1 cellular context compared by ENCODE assay signal in the genomic region with DNA sequence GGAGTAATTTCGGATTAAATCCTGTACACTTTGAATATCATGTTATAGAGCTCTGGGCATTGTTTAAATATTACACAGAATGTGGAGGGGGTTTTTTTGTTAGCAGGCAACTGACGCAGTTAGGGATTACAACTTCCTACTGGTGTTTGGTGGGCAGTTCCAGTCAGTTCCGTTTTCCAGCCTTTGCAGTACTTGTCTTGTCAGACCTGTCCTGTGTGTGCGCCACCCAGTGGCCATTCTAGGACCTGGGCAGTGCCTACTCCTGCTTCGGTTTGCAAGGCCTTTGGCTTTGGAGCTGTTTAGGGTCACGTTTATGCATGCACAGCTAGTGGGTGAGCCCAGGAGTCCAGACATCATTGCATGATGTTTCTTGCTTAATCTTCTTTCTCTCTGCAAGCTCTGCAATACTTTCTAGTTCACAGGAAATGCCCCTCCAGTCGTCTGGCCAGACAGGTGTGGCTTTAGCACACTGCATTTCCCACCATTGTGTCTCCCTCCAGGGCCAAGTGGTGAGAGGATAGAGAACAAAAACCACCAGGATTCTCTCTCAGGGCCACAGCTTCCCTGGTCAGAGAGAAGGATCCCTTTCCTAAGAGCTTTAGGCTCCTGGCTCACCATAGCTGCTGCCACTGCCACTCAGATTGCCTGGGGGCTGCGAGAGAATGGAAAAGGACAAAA.
TF ChIP-seq lines count a peak whose summit lies in the region.

No MANE protein-coding gene starts in this region.

TF ChIP-seq in K562, 482 proteins besides CTCF, POLR2A, EP300 and RAD21 (continued from another document and continues in another):
- TF ChIP-seq, protein P1, sequence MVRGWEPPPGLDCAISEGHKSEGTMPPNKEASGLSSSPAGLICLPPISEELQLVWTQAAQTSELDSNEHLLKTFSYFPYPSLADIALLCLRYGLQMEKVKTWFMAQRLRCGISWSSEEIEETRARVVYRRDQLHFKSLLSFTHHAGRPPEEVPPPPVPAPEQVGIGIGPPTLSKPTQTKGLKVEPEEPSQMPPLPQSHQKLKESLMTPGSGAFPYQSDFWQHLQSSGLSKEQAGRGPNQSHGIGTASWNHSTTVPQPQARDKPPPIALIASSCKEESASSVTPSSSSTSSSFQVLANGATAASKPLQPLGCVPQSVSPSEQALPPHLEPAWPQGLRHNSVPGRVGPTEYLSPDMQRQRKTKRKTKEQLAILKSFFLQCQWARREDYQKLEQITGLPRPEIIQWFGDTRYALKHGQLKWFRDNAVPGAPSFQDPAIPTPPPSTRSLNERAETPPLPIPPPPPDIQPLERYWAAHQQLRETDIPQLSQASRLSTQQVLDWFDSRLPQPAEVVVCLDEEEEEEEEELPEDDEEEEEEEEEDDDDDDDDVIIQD (CRISPR knock-in tag; IDR thresholded peaks at IDR 0.05): no peak
- TF ChIP-seq ZSCAN32 (CRISPR knock-in tag; IDR thresholded peaks at IDR 0.05) (no peak), ZFPM2 (CRISPR knock-in tag; IDR thresholded peaks at IDR 0.05) (no peak), XRCC4 (IDR thresholded peaks at IDR 0.05; ENCODE audit: extremely low read depth, insufficient read depth, insufficient read length) (no peak), CREBBP (IDR thresholded peaks at IDR 0.05; ENCODE audit: low read depth, low read length) (no peak), ZKSCAN8 (CRISPR knock-in tag; IDR thresholded peaks at IDR 0.05) (no peak), TAF15 (IDR thresholded peaks at IDR 0.05; ENCODE audit: low read depth, low read length) (no peak), BACH1 (tag; IDR thresholded peaks at IDR 0.05) (no peak), SMARCA4 (IDR thresholded peaks at IDR 0.05) (no peak), ELF4 (CRISPR knock-in tag; IDR thresholded peaks at IDR 0.05) (no peak), BHLHE40 (IDR thresholded peaks at IDR 0.05; ENCODE audit: low read length) (0 out of 2 replicates have a peak, but pooled peaks have one; percentile 28), EP400 (IDR thresholded peaks at IDR 0.05) (no peak), NFE2 (IDR thresholded peaks at IDR 0.05; ENCODE audit: low read depth) (no peak), NRF1 (conservative IDR thresholded peaks at IDR 0.05 in 1 of 2, IDR thresholded peaks at IDR 0.05 in 1 of 2) (no peak), ZNF263 (CRISPR knock-in tag; IDR thresholded peaks at IDR 0.05; ENCODE audit: borderline replicate concordance) (peak; percentile 33; the same call in 1 of the 2 replicates), POLR2B (IDR thresholded peaks at IDR 0.05; ENCODE audit: low read depth, partially characterized antibody) (no peak), ZNF41 (CRISPR knock-in tag; conservative IDR thresholded peaks at IDR 0.05) (no peak), NR1H2 (CRISPR knock-in tag; IDR thresholded peaks at IDR 0.05) (no peak), FOXJ3 (CRISPR knock-in tag; IDR thresholded peaks at IDR 0.05) (no peak)
- TF ChIP-seq, protein P2, sequence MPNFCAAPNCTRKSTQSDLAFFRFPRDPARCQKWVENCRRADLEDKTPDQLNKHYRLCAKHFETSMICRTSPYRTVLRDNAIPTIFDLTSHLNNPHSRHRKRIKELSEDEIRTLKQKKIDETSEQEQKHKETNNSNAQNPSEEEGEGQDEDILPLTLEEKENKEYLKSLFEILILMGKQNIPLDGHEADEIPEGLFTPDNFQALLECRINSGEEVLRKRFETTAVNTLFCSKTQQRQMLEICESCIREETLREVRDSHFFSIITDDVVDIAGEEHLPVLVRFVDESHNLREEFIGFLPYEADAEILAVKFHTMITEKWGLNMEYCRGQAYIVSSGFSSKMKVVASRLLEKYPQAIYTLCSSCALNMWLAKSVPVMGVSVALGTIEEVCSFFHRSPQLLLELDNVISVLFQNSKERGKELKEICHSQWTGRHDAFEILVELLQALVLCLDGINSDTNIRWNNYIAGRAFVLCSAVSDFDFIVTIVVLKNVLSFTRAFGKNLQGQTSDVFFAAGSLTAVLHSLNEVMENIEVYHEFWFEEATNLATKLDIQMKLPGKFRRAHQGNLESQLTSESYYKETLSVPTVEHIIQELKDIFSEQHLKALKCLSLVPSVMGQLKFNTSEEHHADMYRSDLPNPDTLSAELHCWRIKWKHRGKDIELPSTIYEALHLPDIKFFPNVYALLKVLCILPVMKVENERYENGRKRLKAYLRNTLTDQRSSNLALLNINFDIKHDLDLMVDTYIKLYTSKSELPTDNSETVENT (CRISPR knock-in tag; IDR thresholded peaks at IDR 0.05): no peak
- TF ChIP-seq, protein P3, sequence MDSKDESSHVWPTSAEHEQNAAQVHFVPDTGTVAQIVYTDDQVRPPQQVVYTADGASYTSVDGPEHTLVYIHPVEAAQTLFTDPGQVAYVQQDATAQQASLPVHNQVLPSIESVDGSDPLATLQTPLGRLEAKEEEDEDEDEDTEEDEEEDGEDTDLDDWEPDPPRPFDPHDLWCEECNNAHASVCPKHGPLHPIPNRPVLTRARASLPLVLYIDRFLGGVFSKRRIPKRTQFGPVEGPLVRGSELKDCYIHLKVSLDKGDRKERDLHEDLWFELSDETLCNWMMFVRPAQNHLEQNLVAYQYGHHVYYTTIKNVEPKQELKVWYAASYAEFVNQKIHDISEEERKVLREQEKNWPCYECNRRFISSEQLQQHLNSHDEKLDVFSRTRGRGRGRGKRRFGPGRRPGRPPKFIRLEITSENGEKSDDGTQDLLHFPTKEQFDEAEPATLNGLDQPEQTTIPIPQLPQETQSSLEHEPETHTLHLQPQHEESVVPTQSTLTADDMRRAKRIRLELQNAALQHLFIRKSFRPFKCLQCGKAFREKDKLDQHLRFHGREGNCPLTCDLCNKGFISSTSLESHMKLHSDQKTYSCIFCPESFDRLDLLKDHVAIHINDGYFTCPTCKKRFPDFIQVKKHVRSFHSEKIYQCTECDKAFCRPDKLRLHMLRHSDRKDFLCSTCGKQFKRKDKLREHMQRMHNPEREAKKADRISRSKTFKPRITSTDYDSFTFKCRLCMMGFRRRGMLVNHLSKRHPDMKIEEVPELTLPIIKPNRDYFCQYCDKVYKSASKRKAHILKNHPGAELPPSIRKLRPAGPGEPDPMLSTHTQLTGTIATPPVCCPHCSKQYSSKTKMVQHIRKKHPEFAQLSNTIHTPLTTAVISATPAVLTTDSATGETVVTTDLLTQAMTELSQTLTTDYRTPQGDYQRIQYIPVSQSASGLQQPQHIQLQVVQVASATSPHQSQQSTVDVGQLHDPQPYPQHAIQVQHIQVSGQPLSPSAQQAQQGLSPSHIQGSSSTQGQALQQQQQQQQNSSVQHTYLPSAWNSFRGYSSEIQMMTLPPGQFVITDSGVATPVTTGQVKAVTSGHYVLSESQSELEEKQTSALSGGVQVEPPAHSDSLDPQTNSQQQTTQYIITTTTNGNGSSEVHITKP (IDR thresholded peaks at IDR 0.05; ENCODE audit: partially characterized antibody): no peak
- TF ChIP-seq, protein P4, sequence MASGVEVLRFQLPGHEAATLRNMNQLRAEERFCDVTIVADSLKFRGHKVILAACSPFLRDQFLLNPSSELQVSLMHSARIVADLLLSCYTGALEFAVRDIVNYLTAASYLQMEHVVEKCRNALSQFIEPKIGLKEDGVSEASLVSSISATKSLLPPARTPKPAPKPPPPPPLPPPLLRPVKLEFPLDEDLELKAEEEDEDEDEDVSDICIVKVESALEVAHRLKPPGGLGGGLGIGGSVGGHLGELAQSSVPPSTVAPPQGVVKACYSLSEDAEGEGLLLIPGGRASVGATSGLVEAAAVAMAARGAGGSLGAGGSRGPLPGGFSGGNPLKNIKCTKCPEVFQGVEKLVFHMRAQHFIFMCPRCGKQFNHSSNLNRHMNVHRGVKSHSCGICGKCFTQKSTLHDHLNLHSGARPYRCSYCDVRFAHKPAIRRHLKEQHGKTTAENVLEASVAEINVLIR (CRISPR knock-in tag; IDR thresholded peaks at IDR 0.05): no peak
- TF ChIP-seq, protein P5, sequence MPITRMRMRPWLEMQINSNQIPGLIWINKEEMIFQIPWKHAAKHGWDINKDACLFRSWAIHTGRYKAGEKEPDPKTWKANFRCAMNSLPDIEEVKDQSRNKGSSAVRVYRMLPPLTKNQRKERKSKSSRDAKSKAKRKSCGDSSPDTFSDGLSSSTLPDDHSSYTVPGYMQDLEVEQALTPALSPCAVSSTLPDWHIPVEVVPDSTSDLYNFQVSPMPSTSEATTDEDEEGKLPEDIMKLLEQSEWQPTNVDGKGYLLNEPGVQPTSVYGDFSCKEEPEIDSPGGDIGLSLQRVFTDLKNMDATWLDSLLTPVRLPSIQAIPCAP (CRISPR knock-in tag; IDR thresholded peaks at IDR 0.05; ENCODE audit: borderline replicate concordance): no peak
- TF ChIP-seq, protein P6, sequence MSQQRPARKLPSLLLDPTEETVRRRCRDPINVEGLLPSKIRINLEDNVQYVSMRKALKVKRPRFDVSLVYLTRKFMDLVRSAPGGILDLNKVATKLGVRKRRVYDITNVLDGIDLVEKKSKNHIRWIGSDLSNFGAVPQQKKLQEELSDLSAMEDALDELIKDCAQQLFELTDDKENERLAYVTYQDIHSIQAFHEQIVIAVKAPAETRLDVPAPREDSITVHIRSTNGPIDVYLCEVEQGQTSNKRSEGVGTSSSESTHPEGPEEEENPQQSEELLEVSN (IDR thresholded peaks at IDR 0.05; ENCODE audit: borderline replicate concordance in 1 of 2, extremely low read depth in 1 of 2, insufficient read depth in 1 of 2, insufficient read length in 1 of 2, low read depth in 1 of 2, low read length in 1 of 2, poor library complexity in 1 of 2, severe bottlenecking in 1 of 2): no peak
- TF ChIP-seq, protein P7, sequence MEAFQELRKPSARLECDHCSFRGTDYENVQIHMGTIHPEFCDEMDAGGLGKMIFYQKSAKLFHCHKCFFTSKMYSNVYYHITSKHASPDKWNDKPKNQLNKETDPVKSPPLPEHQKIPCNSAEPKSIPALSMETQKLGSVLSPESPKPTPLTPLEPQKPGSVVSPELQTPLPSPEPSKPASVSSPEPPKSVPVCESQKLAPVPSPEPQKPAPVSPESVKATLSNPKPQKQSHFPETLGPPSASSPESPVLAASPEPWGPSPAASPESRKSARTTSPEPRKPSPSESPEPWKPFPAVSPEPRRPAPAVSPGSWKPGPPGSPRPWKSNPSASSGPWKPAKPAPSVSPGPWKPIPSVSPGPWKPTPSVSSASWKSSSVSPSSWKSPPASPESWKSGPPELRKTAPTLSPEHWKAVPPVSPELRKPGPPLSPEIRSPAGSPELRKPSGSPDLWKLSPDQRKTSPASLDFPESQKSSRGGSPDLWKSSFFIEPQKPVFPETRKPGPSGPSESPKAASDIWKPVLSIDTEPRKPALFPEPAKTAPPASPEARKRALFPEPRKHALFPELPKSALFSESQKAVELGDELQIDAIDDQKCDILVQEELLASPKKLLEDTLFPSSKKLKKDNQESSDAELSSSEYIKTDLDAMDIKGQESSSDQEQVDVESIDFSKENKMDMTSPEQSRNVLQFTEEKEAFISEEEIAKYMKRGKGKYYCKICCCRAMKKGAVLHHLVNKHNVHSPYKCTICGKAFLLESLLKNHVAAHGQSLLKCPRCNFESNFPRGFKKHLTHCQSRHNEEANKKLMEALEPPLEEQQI (IDR thresholded peaks at IDR 0.05): no peak
- TF ChIP-seq, protein P8, sequence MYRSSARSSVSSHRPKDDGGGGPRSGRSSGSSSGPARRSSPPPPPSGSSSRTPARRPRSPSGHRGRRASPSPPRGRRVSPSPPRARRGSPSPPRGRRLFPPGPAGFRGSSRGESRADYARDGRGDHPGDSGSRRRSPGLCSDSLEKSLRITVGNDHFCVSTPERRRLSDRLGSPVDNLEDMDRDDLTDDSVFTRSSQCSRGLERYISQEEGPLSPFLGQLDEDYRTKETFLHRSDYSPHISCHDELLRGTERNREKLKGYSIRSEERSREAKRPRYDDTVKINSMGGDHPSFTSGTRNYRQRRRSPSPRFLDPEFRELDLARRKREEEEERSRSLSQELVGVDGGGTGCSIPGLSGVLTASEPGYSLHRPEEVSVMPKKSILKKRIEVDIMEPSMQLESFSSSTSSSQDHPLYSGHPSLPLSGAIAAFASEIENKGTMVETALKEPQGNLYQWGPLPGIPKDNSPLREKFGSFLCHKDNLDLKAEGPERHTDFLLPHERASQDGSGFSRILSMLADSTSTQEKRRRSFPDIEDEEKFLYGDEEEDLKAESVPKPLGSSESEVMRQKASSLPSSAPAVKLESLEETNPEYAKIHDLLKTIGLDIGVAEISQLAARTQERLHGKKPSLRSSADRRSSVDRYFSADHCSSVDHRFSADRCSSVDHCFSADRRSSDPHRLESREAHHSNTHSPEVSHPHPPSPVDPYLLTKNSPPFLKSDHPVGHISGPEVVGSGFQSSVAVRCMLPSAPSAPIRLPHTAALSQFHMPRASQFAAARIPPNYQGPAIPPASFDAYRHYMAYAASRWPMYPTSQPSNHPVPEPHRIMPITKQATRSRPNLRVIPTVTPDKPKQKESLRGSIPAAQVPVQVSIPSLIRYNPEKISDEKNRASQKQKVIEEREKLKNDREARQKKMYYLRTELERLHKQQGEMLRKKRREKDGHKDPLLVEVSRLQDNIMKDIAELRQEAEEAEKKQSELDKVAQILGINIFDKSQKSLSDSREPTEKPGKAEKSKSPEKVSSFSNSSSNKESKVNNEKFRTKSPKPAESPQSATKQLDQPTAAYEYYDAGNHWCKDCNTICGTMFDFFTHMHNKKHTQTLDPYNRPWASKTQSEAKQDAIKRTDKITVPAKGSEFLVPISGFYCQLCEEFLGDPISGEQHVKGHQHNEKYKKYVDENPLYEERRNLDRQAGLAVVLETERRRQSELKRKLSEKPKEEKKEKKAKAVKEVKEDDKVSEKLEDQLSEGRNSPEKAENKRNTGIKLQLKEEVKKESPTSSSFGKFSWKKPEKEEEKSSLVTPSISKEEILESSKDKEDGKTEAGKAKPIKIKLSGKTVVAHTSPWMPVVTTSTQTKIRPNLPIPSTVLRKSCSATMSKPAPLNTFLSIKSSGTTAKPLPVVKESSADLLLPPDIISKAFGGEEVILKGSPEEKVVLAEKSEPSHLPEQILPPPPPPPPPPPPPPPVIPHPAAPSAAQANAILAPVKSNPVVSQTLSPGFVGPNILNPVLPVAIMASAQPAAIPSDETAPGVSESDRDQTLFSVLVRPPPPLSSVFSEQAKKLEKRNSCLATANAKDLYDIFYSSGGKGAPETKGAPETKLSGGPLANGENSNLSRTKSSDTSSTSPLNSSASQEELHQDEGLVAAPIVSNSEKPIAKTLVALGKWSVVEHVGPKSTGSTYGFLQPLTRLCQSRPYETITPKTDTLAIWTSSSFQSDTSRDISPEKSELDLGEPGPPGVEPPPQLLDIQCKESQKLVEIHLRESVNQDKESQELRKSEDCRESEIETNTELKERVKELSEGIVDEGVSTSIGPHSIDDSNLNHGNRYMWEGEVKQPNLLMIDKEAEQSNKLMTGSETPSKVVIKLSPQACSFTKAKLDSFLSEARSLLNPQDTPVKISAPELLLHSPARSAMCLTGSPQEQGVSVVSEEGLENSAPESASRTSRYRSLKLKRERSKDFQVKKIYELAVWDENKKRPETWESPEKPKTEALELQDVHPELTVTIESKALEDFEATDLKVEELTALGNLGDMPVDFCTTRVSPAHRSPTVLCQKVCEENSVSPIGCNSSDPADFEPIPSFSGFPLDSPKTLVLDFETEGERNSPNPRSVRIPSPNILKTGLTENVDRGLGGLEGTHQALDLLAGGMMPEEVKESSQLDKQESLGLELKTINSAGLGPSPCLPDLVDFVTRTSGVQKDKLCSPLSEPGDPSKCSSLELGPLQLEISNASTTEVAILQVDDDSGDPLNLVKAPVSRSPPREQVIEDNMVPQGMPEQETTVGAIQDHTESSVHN (IDR thresholded peaks at IDR 0.05; ENCODE audit: borderline replicate concordance in 1 of 2, low read depth in 1 of 2): no peak
- TF ChIP-seq, protein P9, sequence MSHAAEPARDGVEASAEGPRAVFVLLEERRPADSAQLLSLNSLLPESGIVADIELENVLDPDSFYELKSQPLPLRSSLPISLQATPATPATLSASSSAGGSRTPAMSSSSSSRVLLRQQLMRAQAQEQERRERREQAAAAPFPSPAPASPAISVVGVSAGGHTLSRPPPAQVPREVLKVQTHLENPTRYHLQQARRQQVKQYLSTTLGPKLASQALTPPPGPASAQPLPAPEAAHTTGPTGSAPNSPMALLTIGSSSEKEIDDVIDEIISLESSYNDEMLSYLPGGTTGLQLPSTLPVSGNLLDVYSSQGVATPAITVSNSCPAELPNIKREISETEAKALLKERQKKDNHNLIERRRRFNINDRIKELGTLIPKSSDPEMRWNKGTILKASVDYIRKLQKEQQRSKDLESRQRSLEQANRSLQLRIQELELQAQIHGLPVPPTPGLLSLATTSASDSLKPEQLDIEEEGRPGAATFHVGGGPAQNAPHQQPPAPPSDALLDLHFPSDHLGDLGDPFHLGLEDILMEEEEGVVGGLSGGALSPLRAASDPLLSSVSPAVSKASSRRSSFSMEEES (CRISPR knock-in tag; IDR thresholded peaks at IDR 0.05): no peak
